ENCODE assay signal across 16 cellular contexts in genomic region chr1:6954596-6954995, GRCh38.
A peak's percentile ranks its signal among the peaks of the same experiment; 100 is the strongest.
DNase-seq lines count a peak whose midpoint lies in the region; ATAC-seq and TF ChIP-seq lines count a peak whose summit lies in the region.
"Had no signal": no experiment of that assay in that cellular context is flagged by ENCODE, and none has a peak within 500 bp of the region (broad histone marks: within the 10 kb centered on the region; RNA-seq: fewer than 3 reads in every experiment).

No MANE protein-coding gene starts in this region.

- no peaks in the 10 kb centered on the region for H3K36me3 ChIP-seq in HEK293 (ENCODE audit: control insufficient read depth in 2 of 2, insufficient read depth in 1 of 2, low read length in 2 of 2)
- no peaks in the 10 kb centered on the region for H3K36me3 ChIP-seq in WERI-Rb-1
- H3K36me3 ChIP-seq: HAP-1 had no signal

- TF ChIP-seq CTCF in HEK293 (tag by site-specific recombination; IDR thresholded peaks at IDR 0.05) = no peak
- no peak for TF ChIP-seq CTCF in WERI-Rb-1 (IDR thresholded peaks at IDR 0.05; ENCODE audit: low read depth, low read length)
- no peak for TF ChIP-seq CTCF in nephron progenitor cell (IDR thresholded peaks at IDR 0.05)
- TF ChIP-seq CTCF in lower leg skin (IDR thresholded peaks at IDR 0.05) = no peak

- no peaks in the 10 kb centered on the region for H3K9me3 ChIP-seq in HEK293 (ENCODE audit: control insufficient read depth, insufficient read depth, low read depth, low read length)
- H3K9me3 ChIP-seq in WERI-Rb-1 (ENCODE audit: severe bottlenecking) = no peaks in the 10 kb centered on the region
- H3K9me3 ChIP-seq: HAP-1 had no signal

- H3K36me3 Mint-ChIP-seq in nephron progenitor cell (ENCODE audit: low read depth) = no peaks in the 10 kb centered on the region
- H3K36me3 Mint-ChIP-seq: CD4-positive, alpha-beta memory T cell; IgD-negative memory B cell had no signal

- no peak for TF ChIP-seq POLR2A in lower leg skin (IDR thresholded peaks at IDR 0.05)

- POLR2A ChIA-PET in HEK293 (lab: Yijun Ruan, JAX) = interaction anchor here (0.7 kb wide), 1 partner anchor 57 kb away, joined by 6 read pairs; no protein-coding TSS in a partner anchor

- CTCF ChIA-PET in HEK293 (lab: Yijun Ruan, JAX) = interaction anchor here (0.5 to 0.8 kb wide), 2 partner anchors 40 to 88 kb away, joined by 3 read pairs; no protein-coding TSS in a partner anchor

- no peaks in the 10 kb centered on the region for H3K27me3 ChIP-seq in WERI-Rb-1 (ENCODE audit: insufficient read depth, low read depth, severe bottlenecking)

- H3K27ac ChIP-seq in HEK293 (ENCODE audit: extremely low read depth, low read depth, low read length) = no peak overlapping the region
- peak overlapping the region; percentile 90 for H3K27ac ChIP-seq in WERI-Rb-1
- H3K27ac ChIP-seq: RWPE1 had no signal

- H3K4me3 ChIP-seq in HEK293 (ENCODE audit: low read depth, low read length) (no peak overlapping the region), WERI-Rb-1 (ENCODE audit: low read depth, low read length) (peak overlapping the region; percentile 9; the same call in 1 of the 2 replicates), lower leg skin (ENCODE audit: low read depth, poor library complexity, severe bottlenecking) (no peak overlapping the region)
- H3K4me3 ChIP-seq: HAP-1 had no signal

- H3K27me3 Mint-ChIP-seq in nephron progenitor cell (ENCODE audit: low read depth, poor library complexity) = peaks cover 13% of the 10 kb centered on the region

- H3K4me1 ChIP-seq in HEK293 (ENCODE audit: control insufficient read depth, insufficient read depth, low read length) = peaks cover 14% of the 10 kb centered on the region
- H3K4me1 ChIP-seq: HAP-1 had no signal

- DNase-seq in DMS79 (lab: John Stamatoyannopoulos, UW) (peak; percentile 89), WERI-Rb-1 (peak; percentile 85), nephron progenitor cell (no peak), lower leg skin (ENCODE audit: low spot score in 2 of 2) (no peak)
- DNase-seq: CD4-positive, alpha-beta memory T cell; NCI-H1436; NCI-H2081 treated with DMSO at 0.1 percent for 48 hours; NCI-H446; NK-92 treated with Interleukin-12 subunit alpha and Interleukin-12 subunit beta, amount 100 ng/mL, for 24 hours; OCI-M1 had no signal

- no peaks in the 10 kb centered on the region for H3K9me3 Mint-ChIP-seq in nephron progenitor cell
- H3K9me3 Mint-ChIP-seq: CD4-positive, alpha-beta memory T cell had no signal

- no peak for ATAC-seq in HG03571 (IDR thresholded peaks at IDR 0.05; ENCODE audit: unreplicated experiment)
- no peak for ATAC-seq in HG02884 (IDR thresholded peaks at IDR 0.05; ENCODE audit: unreplicated experiment)

- WGBS in lower leg skin, 2 donors = 59 to 60% methylated on average over 16 of the region's 16 CpGs

- H3K4me1 Mint-ChIP-seq in nephron progenitor cell = peaks cover 78% of the 10 kb centered on the region
- H3K4me1 Mint-ChIP-seq: CD4-positive, alpha-beta memory T cell; IgD-negative memory B cell had no signal

- H3K4me3 Mint-ChIP-seq in nephron progenitor cell = peak overlapping the region; percentile 49
- H3K4me3 Mint-ChIP-seq: CD4-positive, alpha-beta memory T cell; IgD-negative memory B cell had no signal

- peak overlapping the region; percentile 83 for H3K27ac Mint-ChIP-seq in nephron progenitor cell
- H3K27ac Mint-ChIP-seq: CD4-positive, alpha-beta memory T cell; IgD-negative memory B cell had no signal

- intact Hi-C loops in lower leg skin (cut with DNase I; ENCODE audit: low total_unique reads) = no loop called here

TF ChIP-seq in HEK293, 187 proteins besides CTCF, POLR2A, EP300 and RAD21:
- no peak for TF ChIP-seq ZNF23 (tag by site-specific recombination; IDR thresholded peaks at IDR 0.05; ENCODE audit: borderline replicate concordance)
- no peak for TF ChIP-seq ZNF530 (tag by site-specific recombination; IDR thresholded peaks at IDR 0.05; ENCODE audit: low read depth)
- peak; percentile 78 for TF ChIP-seq ZNF449 (tag by site-specific recombination; IDR thresholded peaks at IDR 0.05)
TF ChIP-seq in HEK293: peak in this region for 1.

Comparison
In these comparisons a context has a peak if more than half of its experiments do, and no peak if none do; other contexts are left out.
1. DNase-seq: peak in DMS79 (single experiment) and WERI-Rb-1 (single experiment); none in nephron progenitor cell (single experiment) and lower leg skin (0 of 2).